ENCODE assay signal across 14 cellular contexts in the genomic region with DNA sequence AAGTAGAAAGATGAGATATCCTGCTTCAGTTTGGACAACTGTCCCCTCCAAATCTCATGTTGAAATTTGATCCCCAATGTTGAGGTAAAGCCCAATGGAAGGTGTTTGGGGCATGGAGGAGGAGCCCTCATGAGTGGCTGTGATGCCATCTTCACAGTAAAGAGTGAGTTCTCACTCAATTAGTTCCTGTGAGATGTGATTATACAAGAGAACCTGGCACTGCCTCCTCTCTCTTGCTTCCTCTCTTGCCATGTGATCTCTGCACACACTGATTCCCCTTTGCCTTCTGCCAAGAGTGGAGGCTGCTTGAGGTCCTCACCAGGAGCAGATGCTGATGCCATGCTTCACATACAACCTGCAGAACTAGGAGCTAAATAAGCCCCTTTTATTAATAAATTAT.
A peak's percentile ranks its signal among the peaks of the same experiment; 100 is the strongest.
DNase-seq lines count a peak whose midpoint lies in the region; ATAC-seq and TF ChIP-seq lines count a peak whose summit lies in the region.
"Had no signal": no experiment of that assay in that cellular context is flagged by ENCODE, and none has a peak within 500 bp of the region (broad histone marks: within the 10 kb centered on the region; RNA-seq: fewer than 3 reads in every experiment).

No MANE protein-coding gene starts in this region.

- H3K9me3 ChIP-seq in CD4-positive, CD25-positive, alpha-beta regulatory T cell (ENCODE audit: control insufficient read depth in 2 of 2, low read length in 2 of 2): no peaks in the 10 kb centered on the region
- no peaks in the 10 kb centered on the region for H3K9me3 ChIP-seq in psoas muscle
- H3K9me3 ChIP-seq: suprapubic skin had no signal

- peaks cover 0 to 1% (median 0%) of the 10 kb centered on the region in 7 donors for H3K9me3 Mint-ChIP-seq in CD4-positive, CD25-positive, alpha-beta regulatory T cell
- no peaks in the 10 kb centered on the region for H3K9me3 Mint-ChIP-seq in activated B cell treated with CpG ODN at 0.5 μM for 24 hours

- intact Hi-C loops in activated B cell treated with CpG ODN at 0.5 μM for 24 hours (cut with micrococcal nuclease): no loop called here
- intact Hi-C loops in psoas muscle (cut with DNase I): no loop called here

- peak in 1 of 2 donors; percentile 35 for ATAC-seq in CD4-positive, CD25-positive, alpha-beta regulatory T cell (ENCODE audit: low read depth in 2 of 2)
- ATAC-seq in GM21528 (IDR thresholded peaks at IDR 0.05; ENCODE audit: low FRiP score, unreplicated experiment) (peak; percentile 13), activated B cell treated with CpG ODN at 0.5 μM for 24 hours (ENCODE audit: low read depth) (no peak), psoas muscle (no peak)
- ATAC-seq: right cardiac atrium had no signal

- no peaks in the 10 kb centered on the region for H3K36me3 ChIP-seq in CD4-positive, CD25-positive, alpha-beta regulatory T cell (ENCODE audit: control insufficient read depth, insufficient read depth, low read length)
- H3K36me3 ChIP-seq in psoas muscle (ENCODE audit: insufficient read depth in 1 of 2, low read depth in 1 of 2): no peaks in the 10 kb centered on the region
- H3K36me3 ChIP-seq: suprapubic skin had no signal

- H3K27me3 Mint-ChIP-seq in CD4-positive, CD25-positive, alpha-beta regulatory T cell: peaks cover 4% of the 10 kb centered on the region
- peaks cover 3% of the 10 kb centered on the region for H3K27me3 Mint-ChIP-seq in activated B cell treated with CpG ODN at 0.5 μM for 24 hours

- H3K27me3 ChIP-seq in CD4-positive, CD25-positive, alpha-beta regulatory T cell (ENCODE audit: control insufficient read depth, insufficient read depth, low read length): no peaks in the 10 kb centered on the region
- H3K27me3 ChIP-seq in psoas muscle (ENCODE audit: insufficient read depth in 3 of 3, low read length in 2 of 3): peaks cover 0 to 4% (median 0%) of the 10 kb centered on the region in 3 donors
- H3K27me3 ChIP-seq: suprapubic skin had no signal

- peak overlapping the region in 2 of 3 donors; percentile 21 to 57 for H3K27ac Mint-ChIP-seq in CD4-positive, CD25-positive, alpha-beta regulatory T cell
- H3K27ac Mint-ChIP-seq in activated B cell treated with CpG ODN at 0.5 μM for 24 hours: peak overlapping the region; percentile 62

- peak in 1 of 3 donors; percentile 60 for DNase-seq in CD4-positive, CD25-positive, alpha-beta regulatory T cell
- DNase-seq in activated B cell treated with CpG ODN at 0.5 μM for 24 hours (no peak), islet precursor cell (peak; percentile 27), coronary artery (ENCODE audit: low spot score) (no peak), NCI-H748 treated with DMSO at 0.1 percent for 48 hours (lab: John Stamatoyannopoulos, UW) (no peak), medulla oblongata (ENCODE audit: extremely low spot score) (no peak), psoas muscle (no peak)
- DNase-seq: activated effector memory CD4-positive, alpha-beta T cell treated with Interleukin-2 at 50 U/mL for 16 hours; effector CD8-positive, alpha-beta T cell; NCI-H1436; right cardiac atrium had no signal

- POLR2A ChIA-PET in activated B cell treated with CpG ODN at 0.5 μM for 24 hours (lab: Charles Lee): no interaction called here

- no peak overlapping the region for H3K27ac ChIP-seq in CD4-positive, CD25-positive, alpha-beta regulatory T cell (ENCODE audit: insufficient read depth, low read length, poor library complexity, severe bottlenecking)
- no peak overlapping the region for H3K27ac ChIP-seq in coronary artery
- no peak overlapping the region for H3K27ac ChIP-seq in psoas muscle
- H3K27ac ChIP-seq: SK-N-MC, suprapubic skin had no signal

- H3K4me3 ChIP-seq in CD4-positive, CD25-positive, alpha-beta regulatory T cell (ENCODE audit: low read depth, low read length): no peak overlapping the region
- H3K4me3 ChIP-seq in coronary artery: no peak overlapping the region
- no peak overlapping the region for H3K4me3 ChIP-seq in psoas muscle
- H3K4me3 ChIP-seq: SK-N-MC, suprapubic skin had no signal

- TF ChIP-seq CTCF in activated B cell treated with CpG ODN at 0.5 μM for 24 hours (IDR thresholded peaks at IDR 0.05) (no peak), coronary artery (IDR thresholded peaks at IDR 0.05) (no peak), psoas muscle (IDR thresholded peaks at IDR 0.05) (no peak)

- no peak overlapping the region for H3K4me3 Mint-ChIP-seq in CD4-positive, CD25-positive, alpha-beta regulatory T cell
- H3K4me3 Mint-ChIP-seq in activated B cell treated with CpG ODN at 0.5 μM for 24 hours: no peak overlapping the region

- CTCF ChIA-PET in activated B cell treated with CpG ODN at 0.5 μM for 24 hours (lab: Charles Lee): no interaction called here

- peaks cover 6 to 12% (median 9%) of the 10 kb centered on the region in 4 donors for H3K4me1 Mint-ChIP-seq in CD4-positive, CD25-positive, alpha-beta regulatory T cell
- H3K4me1 Mint-ChIP-seq in activated B cell treated with CpG ODN at 0.5 μM for 24 hours: peaks cover 2% of the 10 kb centered on the region

- no peaks in the 10 kb centered on the region for H3K4me1 ChIP-seq in CD4-positive, CD25-positive, alpha-beta regulatory T cell (ENCODE audit: control insufficient read depth, insufficient read depth, low read length, poor library complexity, severe bottlenecking)
- H3K4me1 ChIP-seq in psoas muscle: no peaks in the 10 kb centered on the region
- H3K4me1 ChIP-seq: suprapubic skin had no signal

- no peaks in the 10 kb centered on the region for H3K36me3 Mint-ChIP-seq in CD4-positive, CD25-positive, alpha-beta regulatory T cell
- no peaks in the 10 kb centered on the region for H3K36me3 Mint-ChIP-seq in activated B cell treated with CpG ODN at 0.5 μM for 24 hours (ENCODE audit: low read depth)
